In genomic region chr12:126789963-126790362, GRCh38 we compare ENCODE assay signal across 39 cellular contexts.
"Had no signal": no experiment of that assay in that cellular context is flagged by ENCODE, and none has a peak within 500 bp of the region (broad histone marks: within the 10 kb centered on the region; RNA-seq: fewer than 3 reads in every experiment).

No MANE protein-coding gene starts in this region.

- H3K4me1 ChIP-seq: adrenal gland, ascending aorta, body of pancreas, breast epithelium had no signal

- H3K4me3 ChIP-seq: adrenal gland, ascending aorta, body of pancreas, breast epithelium, cardiac muscle cell had no signal

- H3K4me3 Mint-ChIP-seq: activated naive CD4-positive, alpha-beta T cell treated with anti-CD3 and anti-CD28 coated beads for 36 hours; activated naive CD4-positive, alpha-beta T cell treated with anti-CD3 and anti-CD28 coated beads, Interleukin-2, amount 10 ng/mL, durations not matched to agents 7 days and 5 days; activated naive CD4-positive, alpha-beta T cell treated with anti-CD3 and anti-CD28 coated beads, Interleukin-2, amount 50 U/mL, for 24 hours; activated naive CD8-positive, alpha-beta T cell; activated naive CD8-positive, alpha-beta T cell treated with anti-CD3 and anti-CD28 coated beads for 36 hours; activated naive CD8-positive, alpha-beta T cell treated with anti-CD3 and anti-CD28 coated beads, Interleukin-2, amount 10 ng/mL, durations not matched to agents 7 days and 5 days; activated naive CD8-positive, alpha-beta T cell treated with anti-CD3 and anti-CD28 coated beads, Interleukin-2, amount 50 U/mL, for 24 hours; activated T-cell treated with anti-CD3 and anti-CD28 coated beads, Interleukin-2, amount 50 U/mL, for 24 hours; activated T-cell treated with anti-CD3 and anti-CD28 coated beads, Interleukin-2, amount 50 U/mL, for 4 hours; activated T-cell treated with anti-CD3 and anti-CD28 coated beads, Interleukin-2, amount 50 U/mL, for 72 hours; activated T-helper 1 cell treated with anti-CD3 and anti-CD28 coated beads, Interleukin-12 subunit alpha, Interleukin-12 subunit beta, Interleukin-2, Interleukin-4 antibody, amounts not matched to agents 30 ng/mL and 10 ng/mL and 1 ng/mL, durations not matched to agents 14 hours and 24 hours and 36 hours; activated T-helper 17 cell treated with anti-CD3 and anti-CD28 coated beads, Interleukin-2, amount 50 U/mL, for 72 hours; brain; central memory CD8-positive, alpha-beta T cell had no signal

- H3K4me1 Mint-ChIP-seq: activated naive CD4-positive, alpha-beta T cell treated with anti-CD3 and anti-CD28 coated beads, Interleukin-2, amount 10 ng/mL, durations not matched to agents 7 days and 5 days; activated naive CD4-positive, alpha-beta T cell treated with anti-CD3 and anti-CD28 coated beads, Interleukin-2, amount 50 U/mL, for 24 hours; activated naive CD8-positive, alpha-beta T cell treated with anti-CD3 and anti-CD28 coated beads for 36 hours; activated naive CD8-positive, alpha-beta T cell treated with anti-CD3 and anti-CD28 coated beads, Interleukin-2, amount 10 ng/mL, durations not matched to agents 7 days and 5 days; activated naive CD8-positive, alpha-beta T cell treated with anti-CD3 and anti-CD28 coated beads, Interleukin-2, amount 50 U/mL, for 24 hours; activated T-helper 17 cell treated with anti-CD3 and anti-CD28 coated beads, Interleukin-2, amount 50 U/mL, for 72 hours; brain; central memory CD8-positive, alpha-beta T cell had no signal

- H3K27me3 Mint-ChIP-seq: activated naive CD4-positive, alpha-beta T cell treated with anti-CD3 and anti-CD28 coated beads, Interleukin-2, amount 10 ng/mL, durations not matched to agents 7 days and 5 days; activated naive CD4-positive, alpha-beta T cell treated with anti-CD3 and anti-CD28 coated beads, Interleukin-2, amount 50 U/mL, for 24 hours; activated naive CD8-positive, alpha-beta T cell; activated naive CD8-positive, alpha-beta T cell treated with anti-CD3 and anti-CD28 coated beads for 36 hours; activated naive CD8-positive, alpha-beta T cell treated with anti-CD3 and anti-CD28 coated beads, Interleukin-2, amount 10 ng/mL, durations not matched to agents 7 days and 5 days; activated naive CD8-positive, alpha-beta T cell treated with anti-CD3 and anti-CD28 coated beads, Interleukin-2, amount 50 U/mL, for 24 hours; activated T-cell treated with anti-CD3 and anti-CD28 coated beads, Interleukin-2, amount 50 U/mL, for 24 hours; activated T-helper 17 cell treated with anti-CD3 and anti-CD28 coated beads, Interleukin-2, amount 50 U/mL, for 72 hours; brain; central memory CD8-positive, alpha-beta T cell had no signal

- DNase-seq: activated effector memory CD4-positive, alpha-beta T cell treated with anti-CD3 and anti-CD28 coated beads, Interleukin-2, amount 50 U/mL, for 16 hours; activated effector memory CD4-positive, alpha-beta T cell treated with Interleukin-2 at 50 U/mL for 16 hours; activated gamma-delta T cell; activated gamma-delta T cell treated with Interleukin-2 at 50 U/mL for 16 hours; activated naive CD4-positive, alpha-beta T cell; activated naive CD4-positive, alpha-beta T cell treated with anti-CD3 and anti-CD28 coated beads for 36 hours; activated naive CD4-positive, alpha-beta T cell treated with anti-CD3 and anti-CD28 coated beads, Interleukin-2, amount 10 ng/mL, durations not matched to agents 7 days and 5 days; activated naive CD4-positive, alpha-beta T cell treated with anti-CD3 and anti-CD28 coated beads, Interleukin-2, amount 50 U/mL, for 16 hours; activated naive CD4-positive, alpha-beta T cell treated with Interleukin-2 at 50 U/mL for 16 hours; activated naive CD8-positive, alpha-beta T cell treated with anti-CD3 and anti-CD28 coated beads for 36 hours; activated naive CD8-positive, alpha-beta T cell treated with anti-CD3 and anti-CD28 coated beads, Interleukin-2, amount 10 ng/mL, durations not matched to agents 7 days and 5 days; activated naive CD8-positive, alpha-beta T cell treated with anti-CD3 and anti-CD28 coated beads, Interleukin-2, amount 50 U/mL, for 24 hours; activated T-cell treated with anti-CD3 and anti-CD28 coated beads, Interleukin-2, amount 50 U/mL, for 1 hour; activated T-cell treated with anti-CD3 and anti-CD28 coated beads, Interleukin-2, amount 50 U/mL, for 24 hours; activated T-cell treated with anti-CD3 and anti-CD28 coated beads, Interleukin-2, amount 50 U/mL, for 4 hours; activated T-cell treated with anti-CD3 and anti-CD28 coated beads, Interleukin-2, amount 50 U/mL, for 48 hours; activated T-cell treated with anti-CD3 and anti-CD28 coated beads, Interleukin-2, amount 50 U/mL, for 72 hours; adrenal gland; amniotic stem cell; amygdala; anterior cingulate cortex; aorta; body of pancreas; brain microvascular endothelial cell; caudate nucleus; central memory CD4-positive, alpha-beta T cell; cerebellar nuclear complex had no signal

- H3K36me3 ChIP-seq: adrenal gland, ascending aorta, brain microvascular endothelial cell, breast epithelium, cardiac muscle cell had no signal

- H3K9me3 ChIP-seq: adrenal gland, ascending aorta, body of pancreas, breast epithelium had no signal

- ATAC-seq: activated naive CD4-positive, alpha-beta T cell treated with anti-CD3 and anti-CD28 coated beads, Interleukin-2, amount 50 U/mL, for 72 hours; activated naive CD8-positive, alpha-beta T cell treated with anti-CD3 and anti-CD28 coated beads, Interleukin-2, amount 50 U/mL, for 24 hours; activated T-cell treated with anti-CD3 and anti-CD28 coated beads, Interleukin-2, amount 50 U/mL, for 4 hours; activated T-cell treated with anti-CD3 and anti-CD28 coated beads, Interleukin-2, amount 50 U/mL, for 72 hours; activated T-helper 17 cell treated with anti-CD3 and anti-CD28 coated beads, Interleukin-2, amount 50 U/mL, for 72 hours; body of pancreas had no signal

- H3K36me3 Mint-ChIP-seq: activated naive CD4-positive, alpha-beta T cell treated with anti-CD3 and anti-CD28 coated beads, Interleukin-2, amount 10 ng/mL, durations not matched to agents 7 days and 5 days; activated naive CD4-positive, alpha-beta T cell treated with anti-CD3 and anti-CD28 coated beads, Interleukin-2, amount 50 U/mL, for 24 hours; activated naive CD8-positive, alpha-beta T cell; activated naive CD8-positive, alpha-beta T cell treated with anti-CD3 and anti-CD28 coated beads for 36 hours; activated naive CD8-positive, alpha-beta T cell treated with anti-CD3 and anti-CD28 coated beads, Interleukin-2, amount 10 ng/mL, durations not matched to agents 7 days and 5 days; brain had no signal

- H3K27ac Mint-ChIP-seq: activated naive CD4-positive, alpha-beta T cell treated with anti-CD3 and anti-CD28 coated beads for 36 hours; activated naive CD4-positive, alpha-beta T cell treated with anti-CD3 and anti-CD28 coated beads, Interleukin-2, amount 10 ng/mL, durations not matched to agents 7 days and 5 days; activated naive CD4-positive, alpha-beta T cell treated with anti-CD3 and anti-CD28 coated beads, Interleukin-2, amount 50 U/mL, for 24 hours; activated naive CD4-positive, alpha-beta T cell treated with anti-CD3 and anti-CD28 coated beads, Interleukin-2, amount 50 U/mL, for 72 hours; activated naive CD8-positive, alpha-beta T cell; activated naive CD8-positive, alpha-beta T cell treated with anti-CD3 and anti-CD28 coated beads for 36 hours; activated naive CD8-positive, alpha-beta T cell treated with anti-CD3 and anti-CD28 coated beads, Interleukin-2, amount 10 ng/mL, durations not matched to agents 7 days and 5 days; activated naive CD8-positive, alpha-beta T cell treated with anti-CD3 and anti-CD28 coated beads, Interleukin-2, amount 50 U/mL, for 24 hours; activated T-cell treated with anti-CD3 and anti-CD28 coated beads, Interleukin-2, amount 50 U/mL, for 24 hours; activated T-cell treated with anti-CD3 and anti-CD28 coated beads, Interleukin-2, amount 50 U/mL, for 72 hours; activated T-helper 1 cell treated with anti-CD3 and anti-CD28 coated beads, Interleukin-12 subunit alpha, Interleukin-12 subunit beta, Interleukin-2, Interleukin-4 antibody, amounts not matched to agents 30 ng/mL and 10 ng/mL and 1 ng/mL, durations not matched to agents 14 hours and 24 hours and 36 hours; activated T-helper 17 cell treated with anti-CD3 and anti-CD28 coated beads, Interleukin-2, amount 50 U/mL, for 72 hours; activated T-helper 2 cell treated with anti-CD3 and anti-CD28 coated beads, Interferon-gamma antibody, Interleukin-2, Interleukin-4, amounts not matched to agents 10 μg/mL and 5 μg/mL and 100 μg/mL, durations not matched to agents 14 hours and 24 hours and 36 hours; brain had no signal

- H3K9me3 Mint-ChIP-seq: activated naive CD4-positive, alpha-beta T cell treated with anti-CD3 and anti-CD28 coated beads for 36 hours; activated naive CD4-positive, alpha-beta T cell treated with anti-CD3 and anti-CD28 coated beads, Interleukin-2, amount 50 U/mL, for 24 hours; activated naive CD8-positive, alpha-beta T cell treated with anti-CD3 and anti-CD28 coated beads for 36 hours; activated naive CD8-positive, alpha-beta T cell treated with anti-CD3 and anti-CD28 coated beads, Interleukin-2, amount 10 ng/mL, durations not matched to agents 7 days and 5 days; activated naive CD8-positive, alpha-beta T cell treated with anti-CD3 and anti-CD28 coated beads, Interleukin-2, amount 50 U/mL, for 24 hours; activated T-cell treated with anti-CD3 and anti-CD28 coated beads, Interleukin-2, amount 50 U/mL, for 24 hours; activated T-cell treated with anti-CD3 and anti-CD28 coated beads, Interleukin-2, amount 50 U/mL, for 72 hours; activated T-helper 2 cell treated with anti-CD3 and anti-CD28 coated beads, Interferon-gamma antibody, Interleukin-2, Interleukin-4, amounts not matched to agents 10 μg/mL and 5 μg/mL and 100 μg/mL, durations not matched to agents 14 hours and 24 hours and 36 hours; central memory CD8-positive, alpha-beta T cell had no signal

- H3K27me3 ChIP-seq: adrenal gland, ascending aorta, body of pancreas, brain microvascular endothelial cell, breast epithelium, cardiac muscle cell had no signal

- FAIRE-seq: astrocyte had no signal

- H3K27ac ChIP-seq: adrenal gland, ascending aorta, body of pancreas, brain microvascular endothelial cell, breast epithelium, cardiac muscle cell had no signal
